In the genomic region with DNA sequence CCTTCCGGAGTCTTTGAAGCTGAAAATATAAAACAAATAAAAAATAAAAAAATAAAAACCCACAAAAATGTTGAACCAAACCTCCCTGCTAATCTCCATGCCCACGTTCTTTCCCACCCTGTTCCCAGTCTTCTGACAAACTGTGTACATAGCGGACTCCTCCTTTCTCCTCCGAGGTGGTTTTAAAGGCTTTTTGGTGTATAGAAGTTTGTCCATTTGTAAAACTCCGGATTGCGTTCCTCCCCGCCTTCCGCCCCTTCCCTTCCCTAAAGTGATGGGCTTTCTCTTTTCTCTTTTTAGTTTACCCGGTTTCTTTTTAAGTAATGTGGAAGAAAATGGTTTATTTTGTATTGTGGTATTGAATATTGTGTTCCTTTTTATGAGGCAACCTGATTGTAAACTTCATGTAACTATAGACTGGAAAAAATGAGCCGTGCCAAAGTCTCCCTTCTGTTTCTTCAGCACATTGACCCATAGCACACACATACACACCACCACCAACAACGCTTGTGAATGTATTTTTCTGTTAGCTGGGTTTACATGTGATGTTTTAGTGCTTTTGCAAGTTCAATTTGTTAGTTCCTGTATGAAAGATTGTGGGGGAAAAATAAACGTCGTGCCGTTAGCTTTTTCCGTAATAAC, we compare ENCODE assay signal across 10 cellular contexts. TPM values are rescaled to one million over a fixed set of nuclear protein-coding genes. Genes with fewer than 3 reads are reported as not detected.
DNase-seq lines count a peak whose midpoint lies in the region; ATAC-seq and TF ChIP-seq lines count a peak whose summit lies in the region.
"Had no signal": no experiment of that assay in that cellular context is flagged by ENCODE, and none has a peak within 500 bp of the region (broad histone marks: within the 10 kb centered on the region; RNA-seq: fewer than 3 reads in every experiment).

No MANE protein-coding gene starts in this region.

- no peaks in the 10 kb centered on the region for H3K9me3 Mint-ChIP-seq in Caco-2 (ENCODE audit: unreplicated experiment)

- H3K36me3 Mint-ChIP-seq in Caco-2 (ENCODE audit: insufficient read depth, unreplicated experiment): no peaks in the 10 kb centered on the region

- H3K9me3 ChIP-seq in Caco-2 (no peaks in the 10 kb centered on the region), HEK293 (ENCODE audit: control insufficient read depth, insufficient read depth, low read depth, low read length) (no peaks in the 10 kb centered on the region), mesodermal cell (ENCODE audit: control insufficient read depth, low read length) (no peaks in the 10 kb centered on the region)

- no peak overlapping the region for H3K27ac Mint-ChIP-seq in Caco-2 (ENCODE audit: unreplicated experiment)

- intact Hi-C loops in Caco-2 (cut with micrococcal nuclease; ENCODE audit: unreplicated experiment) (no loop called here), cardiac septum (cut with DNase I) (loop anchor here (10.0 kb wide), 1 partner anchor 529 kb away; no protein-coding TSS in a partner anchor)

- CTCF ChIA-PET in Caco-2 (lab: Charles Lee) (no interaction called here), HEK293 (lab: Yijun Ruan, JAX) (interaction anchor here (0.7 to 2.0 kb wide), 3 partner anchors 70 to 249 kb away, joined by 3 to 8 read pairs (median 3); no protein-coding TSS in a partner anchor)

- H3K4me1 ChIP-seq in Caco-2 (peaks cover 24% of the 10 kb centered on the region), HEK293 (ENCODE audit: control insufficient read depth, insufficient read depth, low read length) (no peaks in the 10 kb centered on the region), mesodermal cell (ENCODE audit: control insufficient read depth, insufficient read depth, low read length, poor library complexity, severe bottlenecking) (peaks cover 17% of the 10 kb centered on the region)

- no peak for DNase-seq in Caco-2
- no peak for DNase-seq in astrocyte of the cerebellum (ENCODE audit: low read depth)
- DNase-seq in cardiac septum (ENCODE audit: low spot score): no peak
- DNase-seq in DMS 273 (lab: John Stamatoyannopoulos, UW; ENCODE audit: unreplicated experiment): no peak
- DNase-seq: IMR-90; stimulated activated naive CD4-positive, alpha-beta T cell treated with Interleukin-2 at 50 U/mL for 16 hours had no signal

- no peak for ATAC-seq in HG03139 (IDR thresholded peaks at IDR 0.05; ENCODE audit: unreplicated experiment)

- H3K4me3 ChIP-seq in Caco-2 (ENCODE audit: low read depth, low read length) (no peak overlapping the region), HEK293 (ENCODE audit: low read depth, low read length) (peak overlapping the region; percentile 90), astrocyte of the cerebellum (ENCODE audit: low read depth, low read length) (peak overlapping the region; percentile 94), mesodermal cell (ENCODE audit: extremely low read depth, insufficient read depth, low read length, poor library complexity, severe bottlenecking) (peak overlapping the region; percentile 23)
- H3K4me3 ChIP-seq: hepatocyte had no signal

- H3K27ac ChIP-seq in HEK293 (ENCODE audit: extremely low read depth, low read depth, low read length) (peak overlapping the region; percentile 100; the same call in 1 of the 2 replicates), mesodermal cell (ENCODE audit: low read depth, low read length, severe bottlenecking) (peak overlapping the region; percentile 18)
- H3K27ac ChIP-seq: hepatocyte had no signal

- H3K4me1 Mint-ChIP-seq in Caco-2 (ENCODE audit: low read depth, unreplicated experiment): peaks cover 9% of the 10 kb centered on the region

- POLR2A ChIA-PET in Caco-2 (lab: Charles Lee): interaction anchor here (0.6 kb wide), 1 partner anchor 68 kb away, joined by 5 read pairs; no protein-coding TSS in a partner anchor
- POLR2A ChIA-PET in HEK293 (lab: Yijun Ruan, JAX): interaction anchor here (0.6 to 1.4 kb wide), 5 partner anchors 14 to 298 kb away, joined by 3 to 5 read pairs (median 3); a partner anchor contains a TSS

- H3K27me3 Mint-ChIP-seq in Caco-2 (ENCODE audit: insufficient read depth, unreplicated experiment): peaks cover 33% of the 10 kb centered on the region

- TF ChIP-seq CTCF in Caco-2 (IDR thresholded peaks at IDR 0.05; ENCODE audit: insufficient read depth in 1 of 2, low read depth in 1 of 2, low read length in 1 of 2, severe bottlenecking in 1 of 2, unreplicated experiment in 1 of 2) (no peak), HEK293 (tag by site-specific recombination; IDR thresholded peaks at IDR 0.05) (no peak), astrocyte of the cerebellum (IDR thresholded peaks at IDR 0.05; ENCODE audit: low read depth, low read length, missing control alignments) (no peak)

- no TSS peak for BruUV-seq in Caco-2 (replicated peaks; lab: Mats Ljungman, UMichigan)

- peak overlapping the region; percentile 64 for H3K4me3 Mint-ChIP-seq in Caco-2 (ENCODE audit: unreplicated experiment)

- 35% methylated on average over 4 of the region's 15 CpGs; no CpG with 5 or more reads in 1 of the 2 experiments for WGBS in mesodermal cell (ENCODE audit: insufficient coverage in 2 of 2), 2 experiments

- in situ Hi-C loops in astrocyte of the cerebellum (cut with HindIII; ENCODE audit: low sequenced_read_pairs): loop anchor here (10.0 to 25.0 kb wide), 2 partner anchors 251 to 529 kb away; no protein-coding TSS in a partner anchor

- H3K36me3 ChIP-seq in Caco-2 (ENCODE audit: control insufficient read depth, insufficient read depth, low read length): no peaks in the 10 kb centered on the region
- peaks cover 0 to 33% of the 10 kb centered on the region in 2 experiments; a peak in 1 of 3 replicates for H3K36me3 ChIP-seq in HEK293 (ENCODE audit: control insufficient read depth in 2 of 2, insufficient read depth in 1 of 2, low read length in 2 of 2)
- H3K36me3 ChIP-seq in mesodermal cell (ENCODE audit: control insufficient read depth, insufficient read depth, low read length): no peaks in the 10 kb centered on the region

- H3K27me3 ChIP-seq in Caco-2 (replicated peaks; ENCODE audit: control insufficient read depth, insufficient read depth, low read length): peaks cover 16% of the 10 kb centered on the region

TF ChIP-seq in HEK293, 187 proteins besides CTCF, POLR2A, EP300 and RAD21 (continues in another document):
- TF ChIP-seq ZFHX2 (tag by site-specific recombination; conservative IDR thresholded peaks at IDR 0.05): no peak
- TF ChIP-seq ZNF837 (tag by site-specific recombination; IDR thresholded peaks at IDR 0.05): no peak
- no peak for TF ChIP-seq ZNF404 (tag by site-specific recombination; IDR thresholded peaks at IDR 0.05)
- TF ChIP-seq SP7 (tag by site-specific recombination; IDR thresholded peaks at IDR 0.05): 0 out of 2 replicates have a peak, but pooled peaks have one; percentile 52
- TF ChIP-seq ZNF311 (tag by site-specific recombination; IDR thresholded peaks at IDR 0.05; ENCODE audit: borderline replicate concordance): no peak
- no peak for TF ChIP-seq ZNF214 (tag by site-specific recombination; IDR thresholded peaks at IDR 0.05; ENCODE audit: borderline replicate concordance)
- no peak for TF ChIP-seq ZNF146 (tag by site-specific recombination; IDR thresholded peaks at IDR 0.05)
- no peak for TF ChIP-seq ZNF302 (tag by site-specific recombination; IDR thresholded peaks at IDR 0.05; ENCODE audit: low read depth)
- TF ChIP-seq, protein P1, sequence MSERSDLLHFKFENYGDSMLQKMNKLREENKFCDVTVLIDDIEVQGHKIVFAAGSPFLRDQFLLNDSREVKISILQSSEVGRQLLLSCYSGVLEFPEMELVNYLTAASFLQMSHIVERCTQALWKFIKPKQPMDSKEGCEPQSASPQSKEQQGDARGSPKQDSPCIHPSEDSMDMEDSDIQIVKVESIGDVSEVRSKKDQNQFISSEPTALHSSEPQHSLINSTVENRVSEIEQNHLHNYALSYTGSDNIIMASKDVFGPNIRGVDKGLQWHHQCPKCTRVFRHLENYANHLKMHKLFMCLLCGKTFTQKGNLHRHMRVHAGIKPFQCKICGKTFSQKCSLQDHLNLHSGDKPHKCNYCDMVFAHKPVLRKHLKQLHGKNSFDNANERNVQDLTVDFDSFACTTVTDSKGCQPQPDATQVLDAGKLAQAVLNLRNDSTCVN (tag by site-specific recombination; optimal IDR thresholded peaks at IDR 0.05): no peak
- TF ChIP-seq, protein P2, sequence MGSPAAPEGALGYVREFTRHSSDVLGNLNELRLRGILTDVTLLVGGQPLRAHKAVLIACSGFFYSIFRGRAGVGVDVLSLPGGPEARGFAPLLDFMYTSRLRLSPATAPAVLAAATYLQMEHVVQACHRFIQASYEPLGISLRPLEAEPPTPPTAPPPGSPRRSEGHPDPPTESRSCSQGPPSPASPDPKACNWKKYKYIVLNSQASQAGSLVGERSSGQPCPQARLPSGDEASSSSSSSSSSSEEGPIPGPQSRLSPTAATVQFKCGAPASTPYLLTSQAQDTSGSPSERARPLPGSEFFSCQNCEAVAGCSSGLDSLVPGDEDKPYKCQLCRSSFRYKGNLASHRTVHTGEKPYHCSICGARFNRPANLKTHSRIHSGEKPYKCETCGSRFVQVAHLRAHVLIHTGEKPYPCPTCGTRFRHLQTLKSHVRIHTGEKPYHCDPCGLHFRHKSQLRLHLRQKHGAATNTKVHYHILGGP (tag by site-specific recombination; IDR thresholded peaks at IDR 0.05): no peak
- no peak for TF ChIP-seq ZNF792 (tag by site-specific recombination; IDR thresholded peaks at IDR 0.05)
- no peak for TF ChIP-seq FEZF1 (tag by site-specific recombination; IDR thresholded peaks at IDR 0.05)
- TF ChIP-seq ZBTB17 (tag by site-specific recombination; IDR thresholded peaks at IDR 0.05): no peak
- no peak for TF ChIP-seq SCRT2 (tag by site-specific recombination; IDR thresholded peaks at IDR 0.05)
- no peak for TF ChIP-seq ZNF843 (tag by site-specific recombination; IDR thresholded peaks at IDR 0.05)
- TF ChIP-seq, protein P3, sequence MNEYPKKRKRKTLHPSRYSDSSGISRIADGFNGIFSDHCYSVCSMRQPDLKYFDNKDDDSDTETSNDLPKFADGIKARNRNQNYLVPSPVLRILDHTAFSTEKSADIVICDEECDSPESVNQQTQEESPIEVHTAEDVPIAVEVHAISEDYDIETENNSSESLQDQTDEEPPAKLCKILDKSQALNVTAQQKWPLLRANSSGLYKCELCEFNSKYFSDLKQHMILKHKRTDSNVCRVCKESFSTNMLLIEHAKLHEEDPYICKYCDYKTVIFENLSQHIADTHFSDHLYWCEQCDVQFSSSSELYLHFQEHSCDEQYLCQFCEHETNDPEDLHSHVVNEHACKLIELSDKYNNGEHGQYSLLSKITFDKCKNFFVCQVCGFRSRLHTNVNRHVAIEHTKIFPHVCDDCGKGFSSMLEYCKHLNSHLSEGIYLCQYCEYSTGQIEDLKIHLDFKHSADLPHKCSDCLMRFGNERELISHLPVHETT (tag by site-specific recombination; IDR thresholded peaks at IDR 0.05): 0 out of 2 replicates have a peak, but pooled peaks have one; percentile 14
- no peak for TF ChIP-seq SP3 (tag by site-specific recombination; IDR thresholded peaks at IDR 0.05)

RNA-seq across cellular contexts. Expression of a gene that starts 4.4 kb away (rescaled TPM):
- total RNA-seq in Caco-2 (2022) (1.3 and 1.9 TPM in 2 replicates), cardiac septum (not detected)
- 22.0 TPM for polyA plus RNA-seq in mesodermal cell (2013, experiment 1 of 2)
- 13.8 TPM for polyA plus RNA-seq in mesodermal cell (2013, experiment 2 of 2)
- total RNA-seq: IMR-90 had no signal
- polyA plus RNA-seq: IMR-90 had no signal

RNA-seq across cellular contexts. Expression of a gene that starts 14.4 kb away (rescaled TPM):
- total RNA-seq in Caco-2 (2022) (0.49 and 0.66 TPM in 2 replicates), cardiac septum (0.05 TPM)
- 5.5 TPM for polyA plus RNA-seq in mesodermal cell (2013, experiment 1 of 2)
- polyA plus RNA-seq in mesodermal cell (2013, experiment 2 of 2): 4.1 TPM
- total RNA-seq: IMR-90 had no signal
- polyA plus RNA-seq: hepatocyte, IMR-90 had no signal
